17 cellular contexts compared by ENCODE assay signal in genomic region chr12:132186208-132186856, GRCh38. TPM values are rescaled to one million over a fixed set of nuclear protein-coding genes. Genes with fewer than 3 reads are reported as not detected.
DNase-seq lines count a peak whose midpoint lies in the region; ATAC-seq, FAIRE-seq and TF ChIP-seq lines count a peak whose summit lies in the region.
"Had no signal": no experiment of that assay in that cellular context is flagged by ENCODE, and none has a peak within 500 bp of the region (broad histone marks: within the 10 kb centered on the region; RNA-seq: fewer than 3 reads in every experiment).

No MANE protein-coding gene starts in this region.

- H3K27me3 Mint-ChIP-seq in effector memory CD8-positive, alpha-beta T cell: no peaks in the 10 kb centered on the region
- H3K27me3 Mint-ChIP-seq: activated B cell treated with CpG ODN at 0.5 μM for 24 hours had no signal

- H3K4me1 Mint-ChIP-seq in effector memory CD8-positive, alpha-beta T cell (ENCODE audit: low read depth in 2 of 2): peaks cover 16 to 28% of the 10 kb centered on the region in 2 donors

- no peak for TF ChIP-seq CTCF in left ventricle myocardium inferior (IDR thresholded peaks at IDR 0.05; ENCODE audit: borderline replicate concordance)
- no peak for TF ChIP-seq CTCF in upper lobe of right lung (IDR thresholded peaks at IDR 0.05)

- H3K4me3 Mint-ChIP-seq in effector memory CD8-positive, alpha-beta T cell: peak overlapping the region; percentile 76
- H3K4me3 Mint-ChIP-seq: activated B cell treated with CpG ODN at 0.5 μM for 24 hours had no signal

- H3K4me3 ChIP-seq in left ventricle myocardium inferior (no peak overlapping the region), upper lobe of right lung (peak overlapping the region; percentile 30), small intestine (ENCODE audit: low read depth in 1 of 2, low read length in 2 of 2) (no peak overlapping the region)
- H3K4me3 ChIP-seq: SJSA1 had no signal

- 44 to 54% (median 45%) methylated on average over 24 of the region's 24 CpGs for WGBS in small intestine, 3 donors

- peaks cover 13% of the 10 kb centered on the region for H3K36me3 Mint-ChIP-seq in effector memory CD8-positive, alpha-beta T cell (ENCODE audit: insufficient read depth)

- DNase-seq in Right ventricle myocardium inferior (ENCODE audit: missing footprints) (peak; percentile 63), left ventricle myocardium inferior (no peak), upper lobe of right lung (no peak), HTR-8/SVneo (ENCODE audit: insufficient read length, low spot score) (no peak), small intestine (no peak), epidermal melanocyte (ENCODE audit: insufficient read length, low spot score) (no peak)
- DNase-seq in effector memory CD8-positive, alpha-beta T cell: no peak
- DNase-seq: activated B cell treated with CpG ODN at 0.5 μM for 24 hours, foreskin melanocyte, IMR-90, mammary epithelial cell, NCI-H1436 treated with DMSO at 0.1 percent for 48 hours, NCI-H345, stomach had no signal

- H3K36me3 ChIP-seq in left ventricle myocardium inferior (no peaks in the 10 kb centered on the region), upper lobe of right lung (no peaks in the 10 kb centered on the region), small intestine (ENCODE audit: control insufficient read depth in 2 of 2, insufficient read depth in 2 of 2, low read length in 2 of 2) (no peaks in the 10 kb centered on the region)
- H3K36me3 ChIP-seq: SJSA1, stomach had no signal

- H3K4me1 ChIP-seq in left ventricle myocardium inferior (peaks cover 20% of the 10 kb centered on the region), upper lobe of right lung (peaks cover 5% of the 10 kb centered on the region), small intestine (ENCODE audit: control insufficient read depth in 2 of 2, insufficient read depth in 1 of 2, low read depth in 1 of 2, low read length in 1 of 2) (peaks cover 4% of the 10 kb centered on the region in 2 donors)

- intact Hi-C loops in Right ventricle myocardium inferior (cut with DNase I): no loop called here
- intact Hi-C loops in left ventricle myocardium inferior (cut with micrococcal nuclease): no loop called here
- intact Hi-C loops in upper lobe of right lung (cut with DNase I): no loop called here

- H3K27ac Mint-ChIP-seq in effector memory CD8-positive, alpha-beta T cell: peak overlapping the region; percentile 39 to 91
- H3K27ac Mint-ChIP-seq: activated B cell treated with CpG ODN at 0.5 μM for 24 hours had no signal

- FAIRE-seq in HTR-8/SVneo (lab: Jason Lieb, UNC): no peak
- no peak for FAIRE-seq in small intestine (lab: Jason Lieb, UNC)
- FAIRE-seq: H1 had no signal

- peaks cover 32% of the 10 kb centered on the region for H3K9me3 ChIP-seq in left ventricle myocardium inferior (replicated peaks)
- H3K9me3 ChIP-seq in upper lobe of right lung: no peaks in the 10 kb centered on the region
- no peaks in the 10 kb centered on the region for H3K9me3 ChIP-seq in small intestine (ENCODE audit: control insufficient read depth, low read depth)
- H3K9me3 ChIP-seq: SJSA1 had no signal

- H3K27me3 ChIP-seq in left ventricle myocardium inferior (ENCODE audit: low read depth) (peaks cover 65% of the 10 kb centered on the region), upper lobe of right lung (no peaks in the 10 kb centered on the region), small intestine (ENCODE audit: control insufficient read depth in 2 of 2, insufficient read depth in 2 of 2, low read length in 2 of 2) (no peaks in the 10 kb centered on the region)

- ATAC-seq in Right ventricle myocardium inferior (no peak), SK-N-SH treated with all-trans-retinoic acid at 6 μM for 48 hours (peak; percentile 23; the same call in 2 of the 3 replicates), upper lobe of right lung (no peak)
- ATAC-seq in effector memory CD8-positive, alpha-beta T cell (replicated peaks): no peak

- no peaks in the 10 kb centered on the region for H3K9me3 Mint-ChIP-seq in effector memory CD8-positive, alpha-beta T cell

- H3K27ac ChIP-seq in left ventricle myocardium inferior (replicated peaks): no peak overlapping the region
- no peak overlapping the region for H3K27ac ChIP-seq in upper lobe of right lung
- peak overlapping the region in 1 of 2 donors; percentile 59 for H3K27ac ChIP-seq in small intestine (ENCODE audit: low read depth in 1 of 2, low read length in 1 of 2)
- H3K27ac ChIP-seq: SJSA1 had no signal

TF ChIP-seq in SK-N-SH treated with all-trans-retinoic acid at 6 μM for 48 hours, 23 proteins besides CTCF, POLR2A, EP300 and RAD21:
- TF ChIP-seq ZNF8 (CRISPR knock-in tag; IDR thresholded peaks at IDR 0.05): no peak
- no peak for TF ChIP-seq ZNF70 (CRISPR knock-in tag; IDR thresholded peaks at IDR 0.05)
- TF ChIP-seq ZFP3 (CRISPR knock-in tag; IDR thresholded peaks at IDR 0.05): no peak
- TF ChIP-seq TOX (CRISPR knock-in tag; IDR thresholded peaks at IDR 0.05; ENCODE audit: borderline replicate concordance): no peak
- TF ChIP-seq ESRRG (CRISPR knock-in tag; IDR thresholded peaks at IDR 0.05): no peak
- TF ChIP-seq, protein P1, sequence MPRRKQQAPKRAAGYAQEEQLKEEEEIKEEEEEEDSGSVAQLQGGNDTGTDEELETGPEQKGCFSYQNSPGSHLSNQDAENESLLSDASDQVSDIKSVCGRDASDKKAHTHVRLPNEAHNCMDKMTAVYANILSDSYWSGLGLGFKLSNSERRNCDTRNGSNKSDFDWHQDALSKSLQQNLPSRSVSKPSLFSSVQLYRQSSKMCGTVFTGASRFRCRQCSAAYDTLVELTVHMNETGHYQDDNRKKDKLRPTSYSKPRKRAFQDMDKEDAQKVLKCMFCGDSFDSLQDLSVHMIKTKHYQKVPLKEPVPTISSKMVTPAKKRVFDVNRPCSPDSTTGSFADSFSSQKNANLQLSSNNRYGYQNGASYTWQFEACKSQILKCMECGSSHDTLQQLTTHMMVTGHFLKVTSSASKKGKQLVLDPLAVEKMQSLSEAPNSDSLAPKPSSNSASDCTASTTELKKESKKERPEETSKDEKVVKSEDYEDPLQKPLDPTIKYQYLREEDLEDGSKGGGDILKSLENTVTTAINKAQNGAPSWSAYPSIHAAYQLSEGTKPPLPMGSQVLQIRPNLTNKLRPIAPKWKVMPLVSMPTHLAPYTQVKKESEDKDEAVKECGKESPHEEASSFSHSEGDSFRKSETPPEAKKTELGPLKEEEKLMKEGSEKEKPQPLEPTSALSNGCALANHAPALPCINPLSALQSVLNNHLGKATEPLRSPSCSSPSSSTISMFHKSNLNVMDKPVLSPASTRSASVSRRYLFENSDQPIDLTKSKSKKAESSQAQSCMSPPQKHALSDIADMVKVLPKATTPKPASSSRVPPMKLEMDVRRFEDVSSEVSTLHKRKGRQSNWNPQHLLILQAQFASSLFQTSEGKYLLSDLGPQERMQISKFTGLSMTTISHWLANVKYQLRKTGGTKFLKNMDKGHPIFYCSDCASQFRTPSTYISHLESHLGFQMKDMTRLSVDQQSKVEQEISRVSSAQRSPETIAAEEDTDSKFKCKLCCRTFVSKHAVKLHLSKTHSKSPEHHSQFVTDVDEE (CRISPR knock-in tag; IDR thresholded peaks at IDR 0.05): no peak
- no peak for TF ChIP-seq ARNTL (CRISPR knock-in tag; IDR thresholded peaks at IDR 0.05; ENCODE audit: borderline replicate concordance, low read depth)
- TF ChIP-seq, protein P2, sequence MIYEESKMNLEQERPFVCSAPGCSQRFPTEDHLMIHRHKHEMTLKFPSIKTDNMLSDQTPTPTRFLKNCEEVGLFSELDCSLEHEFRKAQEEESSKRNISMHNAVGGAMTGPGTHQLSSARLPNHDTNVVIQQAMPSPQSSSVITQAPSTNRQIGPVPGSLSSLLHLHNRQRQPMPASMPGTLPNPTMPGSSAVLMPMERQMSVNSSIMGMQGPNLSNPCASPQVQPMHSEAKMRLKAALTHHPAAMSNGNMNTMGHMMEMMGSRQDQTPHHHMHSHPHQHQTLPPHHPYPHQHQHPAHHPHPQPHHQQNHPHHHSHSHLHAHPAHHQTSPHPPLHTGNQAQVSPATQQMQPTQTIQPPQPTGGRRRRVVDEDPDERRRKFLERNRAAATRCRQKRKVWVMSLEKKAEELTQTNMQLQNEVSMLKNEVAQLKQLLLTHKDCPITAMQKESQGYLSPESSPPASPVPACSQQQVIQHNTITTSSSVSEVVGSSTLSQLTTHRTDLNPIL (CRISPR knock-in tag; IDR thresholded peaks at IDR 0.05; ENCODE audit: low read depth): no peak
- no peak for TF ChIP-seq ISL1 (CRISPR knock-in tag; IDR thresholded peaks at IDR 0.05)
- no peak for TF ChIP-seq PPARA (CRISPR knock-in tag; IDR thresholded peaks at IDR 0.05; ENCODE audit: borderline replicate concordance)
- no peak for TF ChIP-seq SNAI2 (CRISPR knock-in tag; IDR thresholded peaks at IDR 0.05)
- no peak for TF ChIP-seq OSR1 (CRISPR knock-in tag; IDR thresholded peaks at IDR 0.05)
- TF ChIP-seq TCF4 (CRISPR knock-in tag; IDR thresholded peaks at IDR 0.05; ENCODE audit: borderline replicate concordance): no peak
- TF ChIP-seq BACH2 (CRISPR knock-in tag; IDR thresholded peaks at IDR 0.05; ENCODE audit: borderline replicate concordance): no peak
- no peak for TF ChIP-seq ZNF565 (CRISPR knock-in tag; conservative IDR thresholded peaks at IDR 0.05; ENCODE audit: low read depth)
- TF ChIP-seq, protein P3, sequence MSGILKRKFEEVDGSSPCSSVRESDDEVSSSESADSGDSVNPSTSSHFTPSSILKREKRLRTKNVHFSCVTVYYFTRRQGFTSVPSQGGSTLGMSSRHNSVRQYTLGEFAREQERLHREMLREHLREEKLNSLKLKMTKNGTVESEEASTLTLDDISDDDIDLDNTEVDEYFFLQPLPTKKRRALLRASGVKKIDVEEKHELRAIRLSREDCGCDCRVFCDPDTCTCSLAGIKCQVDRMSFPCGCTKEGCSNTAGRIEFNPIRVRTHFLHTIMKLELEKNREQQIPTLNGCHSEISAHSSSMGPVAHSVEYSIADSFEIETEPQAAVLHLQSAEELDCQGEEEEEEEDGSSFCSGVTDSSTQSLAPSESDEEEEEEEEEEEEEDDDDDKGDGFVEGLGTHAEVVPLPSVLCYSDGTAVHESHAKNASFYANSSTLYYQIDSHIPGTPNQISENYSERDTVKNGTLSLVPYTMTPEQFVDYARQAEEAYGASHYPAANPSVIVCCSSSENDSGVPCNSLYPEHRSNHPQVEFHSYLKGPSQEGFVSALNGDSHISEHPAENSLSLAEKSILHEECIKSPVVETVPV (CRISPR knock-in tag; IDR thresholded peaks at IDR 0.05): no peak
TF ChIP-seq in SK-N-SH treated with all-trans-retinoic acid at 6 μM for 48 hours: peak in this region for 0.

RNA-seq across cellular contexts. Expression of gene NOC4L, which starts 42.1 kb away (rescaled TPM):
- total RNA-seq in Right ventricle myocardium inferior (9.2 TPM), left ventricle myocardium inferior (10.3 TPM), upper lobe of right lung (16.5 TPM)
- 10 to 100 TPM; 24.8 to 32.4 (median 30.3) TPM for polyA plus RNA-seq in small intestine

RNA-seq across cellular contexts. Expression of gene DDX51, which starts 42.2 kb away (rescaled TPM):
- total RNA-seq in Right ventricle myocardium inferior (10.4 TPM), left ventricle myocardium inferior (9.0 TPM), upper lobe of right lung (16.2 TPM)
- 10 to 100 TPM in 1 of 3 donors, 1 to 10 TPM in 2; 5.1 to 17.3 (median 7.0) TPM for polyA plus RNA-seq in small intestine
